ENCODE assay signal across 18 cellular contexts in genomic region chr12:57019983-57020719, GRCh38. TPM values are rescaled to one million over a fixed set of nuclear protein-coding genes. Genes with fewer than 3 reads are reported as not detected.
DNase-seq lines count a peak whose midpoint lies in the region; ATAC-seq, FAIRE-seq and TF ChIP-seq lines count a peak whose summit lies in the region.
"Had no signal": no experiment of that assay in that cellular context is flagged by ENCODE, and none has a peak within 500 bp of the region (broad histone marks: within the 10 kb centered on the region; RNA-seq: fewer than 3 reads in every experiment).

No MANE protein-coding gene starts in this region.

- CTCF ChIA-PET in Caco-2 (lab: Charles Lee) = interaction anchor here (0.5 to 2.1 kb wide), 2 partner anchors 92 to 223 kb away, joined by 5 to 29 read pairs; partner anchors contain the start of gene STAT6

- FAIRE-seq in bronchial epithelial cell (lab: Jason Lieb, UNC) = no peak
- FAIRE-seq: H54 had no signal

- H3K4me3 ChIP-seq in Caco-2 (ENCODE audit: low read depth, low read length) (no peak overlapping the region), bronchial epithelial cell (ENCODE audit: low read depth, low read length) (no peak overlapping the region)

- H3K36me3 ChIP-seq in Caco-2 (ENCODE audit: control insufficient read depth, insufficient read depth, low read length) = no peaks in the 10 kb centered on the region
- no peaks in the 10 kb centered on the region for H3K36me3 ChIP-seq in bronchial epithelial cell (ENCODE audit: control insufficient read depth, insufficient read depth, low read length)

- POLR2A ChIA-PET in Caco-2 (lab: Charles Lee) = no interaction called here

- BruUV-seq in Caco-2 (replicated peaks; lab: Mats Ljungman, UMichigan) = no TSS peak

- intact Hi-C loops in Caco-2 (cut with micrococcal nuclease; ENCODE audit: unreplicated experiment) = no loop called here

- DNase-seq in activated T-cell treated with anti-CD3 and anti-CD28 coated beads, Interleukin-2, amount 50 U/mL, for 24 hours = no peak
- DNase-seq in activated T-cell treated with anti-CD3 and anti-CD28 coated beads, Interleukin-2, amount 50 U/mL, for 48 hours = no peak
- DNase-seq in Caco-2 = no peak
- DNase-seq in bronchial epithelial cell (ENCODE audit: low read depth) = peak; percentile 63
- no peak for DNase-seq in nephron progenitor cell
- DNase-seq in NCI-H146 (lab: John Stamatoyannopoulos, UW) = no peak
- DNase-seq: AML-193, DMS 273 treated with DMSO at 0.1 percent for 48 hours, MM.1S, NCI-H1105 treated with DMSO at 0.1 percent for 48 hours, NCI-H187 treated with DMSO at 0.1 percent for 48 hours, NCI-H446, NCI-H748 treated with DMSO at 0.1 percent for 48 hours, SHP77 had no signal

- H3K4me1 ChIP-seq in Caco-2 = peaks cover 23% of the 10 kb centered on the region

- H3K27me3 Mint-ChIP-seq in activated T-cell treated with anti-CD3 and anti-CD28 coated beads, Interleukin-2, amount 50 U/mL, for 24 hours = no peaks in the 10 kb centered on the region
- no peaks in the 10 kb centered on the region for H3K27me3 Mint-ChIP-seq in Caco-2 (ENCODE audit: insufficient read depth, unreplicated experiment)
- peaks cover 35% of the 10 kb centered on the region for H3K27me3 Mint-ChIP-seq in nephron progenitor cell (ENCODE audit: low read depth, poor library complexity)

- H3K27me3 ChIP-seq in Caco-2 (replicated peaks; ENCODE audit: control insufficient read depth, insufficient read depth, low read length) = no peaks in the 10 kb centered on the region
- H3K27me3 ChIP-seq in bronchial epithelial cell (ENCODE audit: control insufficient read depth, insufficient read depth, low read length) = peaks cover 4% of the 10 kb centered on the region

- no peaks in the 10 kb centered on the region for H3K36me3 Mint-ChIP-seq in activated T-cell treated with anti-CD3 and anti-CD28 coated beads, Interleukin-2, amount 50 U/mL, for 24 hours (ENCODE audit: low read depth)
- H3K36me3 Mint-ChIP-seq in Caco-2 (ENCODE audit: insufficient read depth, unreplicated experiment) (no peaks in the 10 kb centered on the region), nephron progenitor cell (ENCODE audit: low read depth) (no peaks in the 10 kb centered on the region)

- no peak overlapping the region for H3K4me3 Mint-ChIP-seq in activated T-cell treated with anti-CD3 and anti-CD28 coated beads, Interleukin-2, amount 50 U/mL, for 24 hours
- H3K4me3 Mint-ChIP-seq in Caco-2 (ENCODE audit: unreplicated experiment) (no peak overlapping the region), nephron progenitor cell (no peak overlapping the region)

- H3K27ac Mint-ChIP-seq in activated T-cell treated with anti-CD3 and anti-CD28 coated beads, Interleukin-2, amount 50 U/mL, for 24 hours = peak overlapping the region; percentile 75
- H3K27ac Mint-ChIP-seq in Caco-2 (ENCODE audit: unreplicated experiment) = peak overlapping the region; percentile 49
- H3K27ac Mint-ChIP-seq in nephron progenitor cell = peak overlapping the region; percentile 24

- H3K4me1 Mint-ChIP-seq in activated T-cell treated with anti-CD3 and anti-CD28 coated beads, Interleukin-2, amount 50 U/mL, for 24 hours (ENCODE audit: low read depth) = peaks cover 14% of the 10 kb centered on the region
- H3K4me1 Mint-ChIP-seq in Caco-2 (ENCODE audit: low read depth, unreplicated experiment) (peaks cover 16% of the 10 kb centered on the region), nephron progenitor cell (peaks cover 28% of the 10 kb centered on the region)

- H3K9me3 ChIP-seq in Caco-2 = no peaks in the 10 kb centered on the region

- H3K9me3 Mint-ChIP-seq in activated T-cell treated with anti-CD3 and anti-CD28 coated beads, Interleukin-2, amount 50 U/mL, for 24 hours = no peaks in the 10 kb centered on the region
- no peaks in the 10 kb centered on the region for H3K9me3 Mint-ChIP-seq in Caco-2 (ENCODE audit: unreplicated experiment)
- H3K9me3 Mint-ChIP-seq in nephron progenitor cell = no peaks in the 10 kb centered on the region

- no peak for ATAC-seq in HG02642 (IDR thresholded peaks at IDR 0.05; ENCODE audit: poor library complexity, unreplicated experiment)

- TF ChIP-seq CTCF in Caco-2 (IDR thresholded peaks at IDR 0.05; ENCODE audit: insufficient read depth in 1 of 2, low read depth in 1 of 2, low read length in 1 of 2, severe bottlenecking in 1 of 2, unreplicated experiment in 1 of 2) (no peak), bronchial epithelial cell (IDR thresholded peaks at IDR 0.05; ENCODE audit: insufficient read depth, low read length, severe bottlenecking) (no peak), nephron progenitor cell (IDR thresholded peaks at IDR 0.05) (no peak)

RNA-seq across cellular contexts. Expression of gene TAC3, which starts 3.8 kb away (rescaled TPM):
- total RNA-seq in Caco-2 (2022) = 1.6 and 3.1 TPM in 2 replicates
- not detected in 2 replicates for total RNA-seq in bronchial epithelial cell
- total RNA-seq: A673 had no signal

RNA-seq across cellular contexts. Expression of gene ZBTB39, which starts 13.8 kb away (rescaled TPM):
- total RNA-seq in Caco-2 (2022) = 12.2 and 12.8 TPM in 2 replicates
- total RNA-seq in bronchial epithelial cell = 5.2 and 5.5 TPM in 2 replicates

RNA-seq across cellular contexts. Expression of gene MYO1A, which starts 29.8 kb away (rescaled TPM):
- total RNA-seq in Caco-2 (2022) = 9.3 and 11.9 TPM in 2 replicates
- total RNA-seq in bronchial epithelial cell = under 0.01 and 0.13 TPM in 2 replicates
- total RNA-seq: Daoy had no signal

RNA-seq across cellular contexts. Expression of gene NEMP1, which starts 58.4 kb away (rescaled TPM):
- total RNA-seq in Caco-2 (2022) = 38.3 and 40.1 TPM in 2 replicates
- total RNA-seq in bronchial epithelial cell = 4.2 and 5.2 TPM in 2 replicates

Comparison
In these comparisons a context has a peak if more than half of its experiments do, and no peak if none do; other contexts are left out.
1. H3K27ac Mint-ChIP-seq: peak in every context shown above with its lines; median percentile 75 in activated T-cell treated with anti-CD3 and anti-CD28 coated beads, Interleukin-2, amount 50 U/mL, for 24 hours; 49 in Caco-2; 24 in nephron progenitor cell.